Comparison of ENCODE assay signal across 9 cellular contexts in the genomic region with DNA sequence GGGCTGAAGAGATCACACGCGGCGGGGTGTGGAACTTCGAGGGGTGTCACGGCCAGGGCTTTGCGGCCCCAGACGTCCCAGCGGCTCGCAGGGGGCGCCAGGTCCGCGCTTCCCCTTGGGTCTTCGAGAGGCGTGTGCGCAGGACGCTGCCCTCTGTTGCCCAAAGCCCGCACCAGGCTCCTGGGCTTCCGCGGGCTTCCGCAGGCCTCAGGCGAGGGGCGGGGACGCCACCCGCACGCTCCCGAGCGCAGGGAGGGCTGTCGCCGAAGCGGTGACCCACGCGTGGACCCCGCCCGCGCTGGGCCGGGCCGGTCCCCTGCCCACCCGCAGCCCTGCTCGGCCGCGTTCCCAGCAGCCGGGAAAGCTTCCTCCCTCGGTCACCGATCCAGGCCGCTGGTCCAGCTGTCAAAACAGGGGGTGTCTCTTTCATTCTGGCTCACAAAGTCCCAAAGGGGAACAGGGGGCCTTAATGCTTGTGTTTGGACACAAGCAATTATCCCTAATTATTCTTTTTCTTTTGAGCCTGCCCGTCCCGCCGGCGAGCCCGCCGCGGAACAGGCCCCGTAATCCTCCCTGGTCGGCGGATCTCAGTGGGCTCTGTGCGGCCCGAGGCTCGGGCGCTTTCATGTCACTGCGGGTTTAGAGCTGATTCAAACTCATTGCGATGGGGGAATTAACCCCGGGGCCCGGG.
A peak's percentile ranks its signal among the peaks of the same experiment; 100 is the strongest.
DNase-seq lines count a peak whose midpoint lies in the region; ATAC-seq, FAIRE-seq and TF ChIP-seq lines count a peak whose summit lies in the region.
"Had no signal": no experiment of that assay in that cellular context is flagged by ENCODE, and none has a peak within 500 bp of the region (broad histone marks: within the 10 kb centered on the region; RNA-seq: fewer than 3 reads in every experiment).

No MANE protein-coding gene starts in this region.

- H3K27ac ChIP-seq in skeletal muscle tissue (ENCODE audit: low read depth, low read length) = no peak overlapping the region
- H3K27ac ChIP-seq: epithelial cell of prostate had no signal

- TF ChIP-seq POLR2A in GM12891 (IDR thresholded peaks at IDR 0.05; ENCODE audit: low read depth, low read length) = no peak

- H3K36me3 ChIP-seq in skeletal muscle tissue (ENCODE audit: control insufficient read depth in 3 of 3, insufficient read depth in 3 of 3, low read length in 3 of 3) = no peaks in the 10 kb centered on the region

- peak overlapping the region in 2 of 3 donors; percentile 19 to 72 for H3K9ac ChIP-seq in skeletal muscle tissue (ENCODE audit: low read depth in 1 of 3, low read length in 3 of 3)

- no peaks in the 10 kb centered on the region for H3K9me3 ChIP-seq in skeletal muscle tissue (ENCODE audit: control insufficient read depth in 3 of 3, low read length in 3 of 3)

- H3K4me3 ChIP-seq in choroid plexus epithelial cell (ENCODE audit: low read depth, low read length) (peak overlapping the region; percentile 53), skeletal muscle tissue (ENCODE audit: low read length in 3 of 3) (peak overlapping the region; percentile 67 to 70 (median 67))

- DNase-seq in M059J (ENCODE audit: low read depth) = peak; percentile 24
- DNase-seq in choroid plexus epithelial cell (ENCODE audit: low read depth) = peak; percentile 22
- peak; percentile 15 for DNase-seq in kidney tubule cell (ENCODE audit: low spot score)
- DNase-seq in GM12891 (ENCODE audit: insufficient read length, low spot score) = no peak
- no peak for DNase-seq in effector CD8-positive, alpha-beta T cell (lab: John Stamatoyannopoulos, UW)

- H3K27me3 ChIP-seq in skeletal muscle tissue (ENCODE audit: control insufficient read depth in 3 of 3, insufficient read depth in 3 of 3, low read length in 3 of 3) = peaks cover 34 to 56% (median 38%) of the 10 kb centered on the region in 3 donors

- no peak for ATAC-seq in GM18520 (IDR thresholded peaks at IDR 0.05; ENCODE audit: unreplicated experiment)
- no peak for ATAC-seq in GM18873 (IDR thresholded peaks at IDR 0.05; ENCODE audit: low FRiP score, unreplicated experiment)

- TF ChIP-seq CTCF in choroid plexus epithelial cell (conservative IDR thresholded peaks at IDR 0.05; ENCODE audit: low read depth, low read length) = peak; percentile 37

- peaks cover 10 to 13% (median 12%) of the 10 kb centered on the region in 3 donors for H3K4me1 ChIP-seq in skeletal muscle tissue (ENCODE audit: control insufficient read depth in 3 of 3, insufficient read depth in 3 of 3, low read length in 3 of 3)

- FAIRE-seq in GM12891 (lab: Jason Lieb, UNC) = no peak

TF ChIP-seq in GM12891, 5 proteins besides CTCF, POLR2A, EP300 and RAD21:
- no peak for TF ChIP-seq POLR2AphosphoS5 (IDR thresholded peaks at IDR 0.05; ENCODE audit: low read depth, low read length)
- no peak for TF ChIP-seq SPI1 (IDR thresholded peaks at IDR 0.05; ENCODE audit: low read depth, low read length)
- TF ChIP-seq TAF1 (IDR thresholded peaks at IDR 0.05; ENCODE audit: low read depth, low read length) = no peak
- no peak for TF ChIP-seq POU2F2 (IDR thresholded peaks at IDR 0.05; ENCODE audit: low read depth, low read length)
- no peak for TF ChIP-seq PAX5 (IDR thresholded peaks at IDR 0.05; ENCODE audit: insufficient read depth, low read length, severe bottlenecking)

Comparison
In these comparisons a context has a peak if more than half of its experiments do, and no peak if none do; other contexts are left out.
1. DNase-seq: peak in M059J (single experiment), choroid plexus epithelial cell (single experiment) and kidney tubule cell (single experiment); none in GM12891 (single experiment) and effector CD8-positive, alpha-beta T cell (single experiment).